Comparison of ENCODE assay signal across 22 cellular contexts in the genomic region with DNA sequence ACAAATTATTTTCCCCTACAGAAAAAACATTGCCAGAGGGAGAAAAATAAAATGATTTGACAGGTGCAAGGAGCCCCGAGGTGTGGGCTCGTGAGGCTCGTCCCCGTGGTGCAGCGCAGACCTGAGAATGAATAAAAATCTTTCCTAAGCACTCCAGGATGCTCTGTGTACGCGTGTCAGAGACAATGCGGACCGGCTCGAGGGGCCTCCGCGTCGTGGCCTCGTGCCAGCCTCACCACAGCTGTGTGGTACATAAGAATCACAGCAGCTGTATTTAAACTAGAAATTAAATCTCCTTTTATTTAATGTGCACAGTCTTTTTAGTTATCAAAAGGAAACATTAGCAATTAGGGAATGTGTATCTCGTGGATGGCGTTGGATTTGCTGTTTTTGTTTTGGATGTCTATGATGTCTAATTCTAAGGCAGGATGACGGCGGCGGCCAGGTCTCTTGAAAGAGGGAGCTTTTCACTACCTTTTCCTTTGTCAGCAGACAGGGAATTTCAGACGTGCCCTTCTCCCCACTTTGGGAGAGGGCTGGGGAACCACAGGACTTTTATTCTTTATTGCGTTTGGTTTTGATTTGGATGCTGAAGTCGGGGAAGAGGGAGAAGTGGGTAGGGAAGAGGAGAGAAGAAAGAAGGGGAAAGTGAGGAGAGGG.
DNase-seq lines count a peak whose midpoint lies in the region; ATAC-seq and TF ChIP-seq lines count a peak whose summit lies in the region.
"Had no signal": no experiment of that assay in that cellular context is flagged by ENCODE, and none has a peak within 500 bp of the region (broad histone marks: within the 10 kb centered on the region; RNA-seq: fewer than 3 reads in every experiment).

No MANE protein-coding gene starts in this region.

- peak; percentile 19 for DNase-seq in NCI-H1436 (lab: John Stamatoyannopoulos, UW)
- DNase-seq in NCI-H1436 treated with DMSO at 0.1 percent for 48 hours (lab: John Stamatoyannopoulos, UW): no peak
- DNase-seq in NCI-H1105 treated with DMSO at 0.1 percent for 48 hours (lab: John Stamatoyannopoulos, UW): peak; percentile 86
- peak; percentile 56 for DNase-seq in NCI-H69 (lab: John Stamatoyannopoulos, UW)
- peak; percentile 65 for DNase-seq in osteocyte (ENCODE audit: extremely low spot score, unreplicated experiment)
- no peak for DNase-seq in omental fat pad (ENCODE audit: low spot score)
- no peak for DNase-seq in NCI-H526 treated with DMSO at 0.1 percent for 48 hours (lab: John Stamatoyannopoulos, UW)
- DNase-seq: 8988T; activated CD4-positive, alpha-beta T cell treated with anti-CD3 and anti-CD28 coated beads for 48 hours; activated gamma-delta T cell; activated naive CD8-positive, alpha-beta T cell treated with anti-CD3 and anti-CD28 coated beads for 36 hours; aorta; Calu3; gastrocnemius medialis; GM23248; mucosa of descending colon; natural killer cell; NCI-H2227 treated with DMSO at 0.1 percent for 48 hours; RPMI8226; stimulated activated naive CD4-positive, alpha-beta T cell; T-helper 9 cell had no signal

- H3K27ac Mint-ChIP-seq in osteocyte (ENCODE audit: unreplicated experiment): no peak overlapping the region
- H3K27ac Mint-ChIP-seq: activated naive CD8-positive, alpha-beta T cell treated with anti-CD3 and anti-CD28 coated beads for 36 hours; natural killer cell had no signal

- no peaks in the 10 kb centered on the region for H3K4me1 Mint-ChIP-seq in osteocyte (ENCODE audit: unreplicated experiment)
- H3K4me1 Mint-ChIP-seq: activated naive CD8-positive, alpha-beta T cell treated with anti-CD3 and anti-CD28 coated beads for 36 hours; natural killer cell had no signal

- H3K9me3 Mint-ChIP-seq in osteocyte (ENCODE audit: unreplicated experiment): peaks cover 7% of the 10 kb centered on the region
- H3K9me3 Mint-ChIP-seq: activated naive CD8-positive, alpha-beta T cell treated with anti-CD3 and anti-CD28 coated beads for 36 hours; natural killer cell had no signal

- ATAC-seq in omental fat pad (ENCODE audit: low FRiP score): no peak
- no peak for ATAC-seq in GM21723 (IDR thresholded peaks at IDR 0.05; ENCODE audit: unreplicated experiment)
- ATAC-seq: gastrocnemius medialis, mucosa of descending colon, natural killer cell had no signal

- H3K36me3 Mint-ChIP-seq in osteocyte (ENCODE audit: unreplicated experiment): no peaks in the 10 kb centered on the region
- H3K36me3 Mint-ChIP-seq: activated naive CD8-positive, alpha-beta T cell treated with anti-CD3 and anti-CD28 coated beads for 36 hours; natural killer cell had no signal

- H3K27me3 Mint-ChIP-seq in osteocyte (ENCODE audit: unreplicated experiment): no peaks in the 10 kb centered on the region
- H3K27me3 Mint-ChIP-seq: activated naive CD8-positive, alpha-beta T cell treated with anti-CD3 and anti-CD28 coated beads for 36 hours had no signal

- TF ChIP-seq CTCF in osteocyte (IDR thresholded peaks at IDR 0.05) (no peak), omental fat pad (IDR thresholded peaks at IDR 0.05) (no peak)

- no peak overlapping the region for H3K4me3 Mint-ChIP-seq in osteocyte (ENCODE audit: unreplicated experiment)
- H3K4me3 Mint-ChIP-seq: activated naive CD8-positive, alpha-beta T cell treated with anti-CD3 and anti-CD28 coated beads for 36 hours; natural killer cell had no signal

Comparison
In these comparisons a context has a peak if more than half of its experiments do, and no peak if none do; other contexts are left out.
1. DNase-seq: peak in NCI-H1436 (single experiment), NCI-H1105 treated with DMSO at 0.1 percent for 48 hours (single experiment), NCI-H69 (single experiment) and osteocyte (single experiment); none in NCI-H1436 treated with DMSO at 0.1 percent for 48 hours (single experiment), omental fat pad (single experiment) and NCI-H526 treated with DMSO at 0.1 percent for 48 hours (single experiment).